ENCODE assay signal across 8 cellular contexts in the genomic region with DNA sequence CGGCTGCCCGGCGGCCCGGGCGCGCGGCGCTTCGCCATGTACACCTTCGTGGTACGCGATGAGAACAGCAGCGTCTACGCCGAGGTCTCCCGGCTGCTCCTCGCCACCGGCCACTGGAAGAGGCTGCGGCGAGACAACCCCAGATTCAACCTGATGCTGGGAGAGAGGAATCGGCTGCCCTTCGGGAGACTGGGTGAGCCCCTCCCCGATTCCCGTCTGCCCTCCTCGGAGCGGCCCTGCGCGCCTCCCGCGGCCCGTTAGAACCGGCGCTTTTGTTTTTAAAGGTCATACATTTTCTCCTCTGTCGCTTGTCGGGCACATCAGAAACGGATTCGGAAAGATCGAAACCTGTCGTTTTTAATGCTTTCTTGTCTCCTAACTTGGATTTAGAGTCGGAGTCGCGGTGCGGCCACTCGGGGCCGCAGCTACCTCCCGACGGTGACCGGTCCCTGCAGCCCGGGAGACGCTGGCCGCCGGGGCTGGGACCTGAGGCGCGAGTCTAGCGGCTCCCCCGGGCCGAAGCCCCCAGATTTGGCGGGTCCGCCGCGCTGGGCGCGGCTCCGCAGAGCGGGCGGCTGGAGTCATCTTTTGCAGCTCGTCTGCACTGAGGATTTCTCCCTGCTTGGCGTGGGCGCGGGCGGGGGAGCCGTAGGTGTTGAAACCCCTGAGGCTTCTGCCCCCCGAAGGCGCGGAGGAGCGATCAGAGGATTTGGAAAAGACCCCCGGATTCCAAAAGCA. TPM values are rescaled to one million over a fixed set of nuclear protein-coding genes. Genes with fewer than 3 reads are reported as not detected.
DNase-seq lines count a peak whose midpoint lies in the region; ATAC-seq and TF ChIP-seq lines count a peak whose summit lies in the region.

No MANE protein-coding gene starts in this region.

- DNase-seq in DMS153 (lab: John Stamatoyannopoulos, UW) = peak; percentile 2
- peak; percentile 53 for DNase-seq in MG63
- DNase-seq in activated CD4-positive, alpha-beta T cell treated with anti-CD3 and anti-CD28 coated beads, Interleukin-2, amount 50 U/mL, for 24 hours (ENCODE audit: low read depth in 1 of 2, low spot score in 1 of 2) = peak; percentile 11 to 21
- DNase-seq in ecto neural progenitor cell (ENCODE audit: low spot score) = peak; percentile 64
- peak; percentile 57 for DNase-seq in lower lobe of right lung
- peak; percentile 59 for DNase-seq in stimulated activated CD8-positive, alpha-beta memory T cell treated with anti-CD3 and anti-CD28 coated beads, Interleukin-4, amount 100 ng/mL, for 48 hours
- DNase-seq in putamen (ENCODE audit: low spot score) = no peak

- peak overlapping the region; percentile 89 for H3K27ac ChIP-seq in lower lobe of right lung

- peaks cover 33% of the 10 kb centered on the region for H3K36me3 ChIP-seq in MG63
- H3K36me3 ChIP-seq in lower lobe of right lung = no peaks in the 10 kb centered on the region

- ATAC-seq in GM21717 (IDR thresholded peaks at IDR 0.05; ENCODE audit: unreplicated experiment) (peak; percentile 26), lower lobe of right lung (peak in 1 of 2 donors; percentile 35)

- H3K4me3 ChIP-seq in MG63 (peak overlapping the region; percentile 88), lower lobe of right lung (peak overlapping the region; percentile 89)

- peaks cover 38% of the 10 kb centered on the region for H3K4me1 ChIP-seq in lower lobe of right lung

- no peaks in the 10 kb centered on the region for H3K9me3 ChIP-seq in MG63
- no peaks in the 10 kb centered on the region for H3K9me3 ChIP-seq in lower lobe of right lung

- intact Hi-C loops in lower lobe of right lung (cut with DNase I) = no loop called here

- no peaks in the 10 kb centered on the region for H3K27me3 ChIP-seq in MG63
- no peaks in the 10 kb centered on the region for H3K27me3 ChIP-seq in lower lobe of right lung (ENCODE audit: low read depth)

- no peak for TF ChIP-seq CTCF in lower lobe of right lung (IDR thresholded peaks at IDR 0.05)

RNA-seq across cellular contexts. Expression of gene TTL, which starts 0.5 kb away (rescaled TPM):
- total RNA-seq in MG63 (2014; rRNA removed; shearing (Covaris generic); ENCODE audit: low replicate concordance) = 49.8 and 55.2 TPM in 2 replicates
- 48.5 TPM for total RNA-seq in lower lobe of right lung

RNA-seq across cellular contexts. Expression of gene RGPD8, which starts 49.0 kb away (rescaled TPM):
- total RNA-seq in MG63 (2014; rRNA removed; shearing (Covaris generic); ENCODE audit: low replicate concordance) = 7.9 and 9.1 TPM in 2 replicates
- total RNA-seq in lower lobe of right lung = 16.0 TPM

RNA-seq across cellular contexts. Expression of gene POLR1B, which starts 59.8 kb away (rescaled TPM):
- total RNA-seq in MG63 (2014; rRNA removed; shearing (Covaris generic); ENCODE audit: low replicate concordance) = 20.5 and 69.1 TPM in 2 replicates
- 12.3 TPM for total RNA-seq in lower lobe of right lung
